8 cellular contexts compared by ENCODE assay signal in genomic region chr17:60678118-60678444, GRCh38. TPM values are rescaled to one million over a fixed set of nuclear protein-coding genes. Genes with fewer than 3 reads are reported as not detected.
A peak's percentile ranks its signal among the peaks of the same experiment; 100 is the strongest.
DNase-seq lines count a peak whose midpoint lies in the region; ATAC-seq and TF ChIP-seq lines count a peak whose summit lies in the region.

No MANE protein-coding gene starts in this region.

- H3K27me3 ChIP-seq in Peyer's patch (no peaks in the 10 kb centered on the region), esophagus squamous epithelium (no peaks in the 10 kb centered on the region), rectal smooth muscle tissue (ENCODE audit: control insufficient read depth, insufficient read depth, low read length) (no peaks in the 10 kb centered on the region)

- H3K9me3 ChIP-seq in Peyer's patch (no peaks in the 10 kb centered on the region), esophagus squamous epithelium (no peaks in the 10 kb centered on the region)

- 5 to 7% methylated on average over 6 of the region's 6 CpGs for WGBS in esophagus squamous epithelium, 2 donors

- intact Hi-C loops in esophagus squamous epithelium (cut with DNase I): no loop called here

- ATAC-seq in HG03097 (IDR thresholded peaks at IDR 0.05; ENCODE audit: low FRiP score, unreplicated experiment) (no peak), GM21526 (IDR thresholded peaks at IDR 0.05; ENCODE audit: low FRiP score, unreplicated experiment) (no peak), HG03378 (IDR thresholded peaks at IDR 0.05; ENCODE audit: unreplicated experiment) (no peak)

- DNase-seq in GM20000 (ENCODE audit: low spot score) (peak; percentile 6), Peyer's patch (no peak), esophagus squamous epithelium (lab: John Stamatoyannopoulos, UW) (no peak), KBM-7 (no peak)

- H3K4me1 ChIP-seq in Peyer's patch (peaks cover 0 to 7% (median 0%) of the 10 kb centered on the region in 4 donors), esophagus squamous epithelium (peaks cover 11 to 20% (median 16%) of the 10 kb centered on the region in 3 donors), rectal smooth muscle tissue (ENCODE audit: control insufficient read depth, insufficient read depth, low read length) (no peaks in the 10 kb centered on the region)

- in situ Hi-C loops in KBM-7 (cut with MboI; ENCODE audit: low pct_unique_long_range_greater_than_20kb, low sequenced_read_pairs): no loop called here

- TF ChIP-seq POLR2A in Peyer's patch (IDR thresholded peaks at IDR 0.05) (no peak), esophagus squamous epithelium (IDR thresholded peaks at IDR 0.05) (no peak)

- no peak for TF ChIP-seq CTCF in GM20000 (IDR thresholded peaks at IDR 0.05; ENCODE audit: extremely low read depth, missing control alignments)
- TF ChIP-seq CTCF in Peyer's patch (IDR thresholded peaks at IDR 0.05): no peak
- TF ChIP-seq CTCF in esophagus squamous epithelium (IDR thresholded peaks at IDR 0.05): no peak

- H3K9ac ChIP-seq in rectal smooth muscle tissue (ENCODE audit: low read length): peak overlapping the region; percentile 60

- H3K36me3 ChIP-seq in Peyer's patch (peaks cover 0 to 13% (median 0%) of the 10 kb centered on the region in 3 donors), esophagus squamous epithelium (peaks cover 0 to 29% (median 0%) of the 10 kb centered on the region in 3 donors), rectal smooth muscle tissue (ENCODE audit: control insufficient read depth, insufficient read depth, low read length) (no peaks in the 10 kb centered on the region)

- H3K4me3 ChIP-seq in Peyer's patch (peak overlapping the region; percentile 48 to 96 (median 69)), esophagus squamous epithelium (peak overlapping the region; percentile 60 to 96 (median 94)), rectal smooth muscle tissue (ENCODE audit: low read length) (peak overlapping the region; percentile 90)

- peak overlapping the region; percentile 49 to 85 (median 70) for H3K27ac ChIP-seq in Peyer's patch
- H3K27ac ChIP-seq in esophagus squamous epithelium: peak overlapping the region; percentile 85 to 93 (median 88)
- H3K27ac ChIP-seq in rectal smooth muscle tissue (ENCODE audit: low read depth, low read length): peak overlapping the region; percentile 73

RNA-seq across cellular contexts. Expression of gene BCAS3, which starts 0.4 kb away (rescaled TPM):
- total RNA-seq in Peyer's patch (100 to 1,000 TPM in 1 of 4 donors, 10 to 100 TPM in 3; 25.7 to 109 (median 57.1) TPM), esophagus squamous epithelium (10 to 100 TPM; 13.0 to 27.8 (median 20.7) TPM)
